In the genomic region with DNA sequence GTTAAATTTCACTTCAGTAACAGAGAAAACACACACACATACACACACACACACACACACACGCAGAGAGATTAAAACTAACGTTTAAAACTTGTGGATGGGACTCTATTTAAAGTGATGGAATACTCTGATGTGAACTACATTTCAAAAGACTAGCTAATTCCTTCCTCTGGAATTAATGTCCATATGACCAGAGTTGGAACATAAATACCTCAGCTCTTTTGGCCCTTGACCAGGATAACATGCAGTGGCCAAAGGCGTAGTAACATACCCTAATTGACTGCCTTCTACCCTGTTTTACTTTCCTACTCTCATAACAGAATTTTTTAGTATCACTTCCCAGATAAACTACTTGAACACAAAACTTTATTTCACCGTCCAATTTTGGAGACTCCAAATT, we compare ENCODE assay signal across 19 cellular contexts.
"Had no signal": no experiment of that assay in that cellular context is flagged by ENCODE, and none has a peak within 500 bp of the region (broad histone marks: within the 10 kb centered on the region; RNA-seq: fewer than 3 reads in every experiment).

No MANE protein-coding gene starts in this region.

- H3K9me3 Mint-ChIP-seq: activated CD4-positive, alpha-beta T cell treated with anti-CD3 and anti-CD28 coated beads, Interleukin-2, amount 10 ng/mL, durations not matched to agents 24 days and 14 days; activated T-cell treated with anti-CD3 and anti-CD28 coated beads, Interleukin-2, amount 50 U/mL, for 24 hours; activated T-helper 1 cell treated with anti-CD3 and anti-CD28 coated beads, Interleukin-12 subunit alpha, Interleukin-12 subunit beta, Interleukin-2, Interleukin-4 antibody, amounts not matched to agents 30 ng/mL and 10 ng/mL and 1 ng/mL, durations not matched to agents 14 hours and 24 hours and 36 hours; T-helper 1 cell treated with Interleukin-12 subunit alpha and Interleukin-12 subunit beta and Interleukin-4 antibody, amounts not matched to agents 30 μg/mL and 1 μg/mL, for 36 hours had no signal

- H3K4me3 Mint-ChIP-seq: activated CD4-positive, alpha-beta T cell treated with anti-CD3 and anti-CD28 coated beads, Interleukin-2, amount 10 ng/mL, durations not matched to agents 24 days and 14 days; activated CD8-positive, alpha-beta memory T cell treated with anti-CD3 and anti-CD28 coated beads, Interleukin-2, amount 10 ng/mL, durations not matched to agents 7 days and 5 days; activated naive CD4-positive, alpha-beta T cell treated with anti-CD3 and anti-CD28 coated beads, Interleukin-2, amount 50 U/mL, for 24 hours; activated T-cell treated with anti-CD3 and anti-CD28 coated beads, Interleukin-2, amount 50 U/mL, for 24 hours; activated T-helper 1 cell treated with anti-CD3 and anti-CD28 coated beads, Interleukin-12 subunit alpha, Interleukin-12 subunit beta, Interleukin-2, Interleukin-4 antibody, amounts not matched to agents 30 ng/mL and 10 ng/mL and 1 ng/mL, durations not matched to agents 14 hours and 24 hours and 36 hours; T-helper 1 cell treated with Interleukin-12 subunit alpha and Interleukin-12 subunit beta and Interleukin-4 antibody, amounts not matched to agents 30 μg/mL and 1 μg/mL, for 36 hours; WTC11 had no signal

- H3K27ac Mint-ChIP-seq: activated CD4-positive, alpha-beta T cell treated with anti-CD3 and anti-CD28 coated beads, Interleukin-2, amount 10 ng/mL, durations not matched to agents 24 days and 14 days; activated CD8-positive, alpha-beta memory T cell treated with anti-CD3 and anti-CD28 coated beads, Interleukin-2, amount 10 ng/mL, durations not matched to agents 7 days and 5 days; activated naive CD4-positive, alpha-beta T cell treated with anti-CD3 and anti-CD28 coated beads, Interleukin-2, amount 50 U/mL, for 24 hours; activated T-cell treated with anti-CD3 and anti-CD28 coated beads, Interleukin-2, amount 50 U/mL, for 24 hours; activated T-helper 1 cell treated with anti-CD3 and anti-CD28 coated beads, Interleukin-12 subunit alpha, Interleukin-12 subunit beta, Interleukin-2, Interleukin-4 antibody, amounts not matched to agents 30 ng/mL and 10 ng/mL and 1 ng/mL, durations not matched to agents 14 hours and 24 hours and 36 hours; T-helper 1 cell treated with Interleukin-12 subunit alpha and Interleukin-12 subunit beta and Interleukin-4 antibody, amounts not matched to agents 30 μg/mL and 1 μg/mL, for 36 hours; WTC11 had no signal

- H3K27me3 Mint-ChIP-seq: activated CD4-positive, alpha-beta T cell treated with anti-CD3 and anti-CD28 coated beads, Interleukin-2, amount 10 ng/mL, durations not matched to agents 24 days and 14 days; activated CD8-positive, alpha-beta memory T cell treated with anti-CD3 and anti-CD28 coated beads, Interleukin-2, amount 10 ng/mL, durations not matched to agents 7 days and 5 days; activated naive CD4-positive, alpha-beta T cell treated with anti-CD3 and anti-CD28 coated beads, Interleukin-2, amount 50 U/mL, for 24 hours; activated T-cell treated with anti-CD3 and anti-CD28 coated beads, Interleukin-2, amount 50 U/mL, for 24 hours had no signal

- H3K4me1 Mint-ChIP-seq: activated CD4-positive, alpha-beta T cell treated with anti-CD3 and anti-CD28 coated beads, Interleukin-2, amount 10 ng/mL, durations not matched to agents 24 days and 14 days; activated CD8-positive, alpha-beta memory T cell treated with anti-CD3 and anti-CD28 coated beads, Interleukin-2, amount 10 ng/mL, durations not matched to agents 7 days and 5 days; activated naive CD4-positive, alpha-beta T cell treated with anti-CD3 and anti-CD28 coated beads, Interleukin-2, amount 50 U/mL, for 24 hours had no signal

- DNase-seq: activated CD4-positive, alpha-beta T cell treated with anti-CD3 and anti-CD28 coated beads for 1 hour; activated CD4-positive, alpha-beta T cell treated with anti-CD3 and anti-CD28 coated beads, Interleukin-2, amount 10 ng/mL, durations not matched to agents 24 days and 14 days; activated CD4-positive, alpha-beta T cell treated with anti-CD3 and anti-CD28 coated beads, Interleukin-2, amount 50 U/mL, for 48 hours; activated CD8-positive, alpha-beta memory T cell treated with anti-CD3 and anti-CD28 coated beads, Interleukin-2, amount 10 ng/mL, durations not matched to agents 7 days and 5 days; activated effector memory CD4-positive, alpha-beta T cell treated with Interleukin-2 at 50 U/mL for 16 hours; activated naive CD4-positive, alpha-beta T cell; activated T-cell treated with anti-CD3 and anti-CD28 coated beads, Interleukin-2, amount 50 U/mL, for 24 hours; Karpas-422; MM.1S; NCI-H1105; NCI-H1436 treated with DMSO at 0.1 percent for 48 hours; NCI-H187; NCI-H2081 treated with DMSO at 0.1 percent for 48 hours; NCI-H524; SHP77 treated with DMSO at 0.1 percent for 48 hours had no signal

- H3K36me3 Mint-ChIP-seq: activated CD8-positive, alpha-beta memory T cell treated with anti-CD3 and anti-CD28 coated beads, Interleukin-2, amount 10 ng/mL, durations not matched to agents 7 days and 5 days; activated naive CD4-positive, alpha-beta T cell treated with anti-CD3 and anti-CD28 coated beads, Interleukin-2, amount 50 U/mL, for 24 hours; WTC11 had no signal
